ENCODE assay signal across 9 cellular contexts in genomic region chr22:18056802-18057474, GRCh38. TPM values are rescaled to one million over a fixed set of nuclear protein-coding genes. Genes with fewer than 3 reads are reported as not detected.
DNase-seq lines count a peak whose midpoint lies in the region; ATAC-seq, FAIRE-seq and TF ChIP-seq lines count a peak whose summit lies in the region.
"Had no signal": no experiment of that assay in that cellular context is flagged by ENCODE, and none has a peak within 500 bp of the region (broad histone marks: within the 10 kb centered on the region; RNA-seq: fewer than 3 reads in every experiment).

No MANE protein-coding gene starts in this region.

- intact Hi-C loops in IMR-90 (cut with micrococcal nuclease) (no loop called here), HepG2 (cut with micrococcal nuclease; ENCODE audit: unreplicated experiment) (no loop called here), lower leg skin (cut with DNase I; ENCODE audit: low total_unique reads) (no loop called here)

- H2AK5ac ChIP-seq in IMR-90 (ENCODE audit: low read depth, low read length) = peak overlapping the region; percentile 83

- peak overlapping the region; percentile 53 for H2BK120ac ChIP-seq in IMR-90 (ENCODE audit: low read depth, low read length)

- peak overlapping the region; percentile 77 for H2AK9ac ChIP-seq in IMR-90 (replicated peaks; ENCODE audit: low read depth, low read length, poor library complexity)

- H3K27me3 Mint-ChIP-seq in activated CD4-positive, alpha-beta memory T cell treated with anti-CD3 and anti-CD28 coated beads, Interleukin-2, amount 10 ng/mL, durations not matched to agents 7 days and 5 days = peaks cover 16% of the 10 kb centered on the region

- peak overlapping the region; percentile 36 for H4K91ac ChIP-seq in IMR-90 (ENCODE audit: insufficient read depth, low read depth, low read length)

- H3K4me1 ChIP-seq in A549 (peaks cover 64% of the 10 kb centered on the region), IMR-90 (ENCODE audit: control insufficient read depth, insufficient read depth, low read length) (peaks cover 20% of the 10 kb centered on the region), HepG2 (ENCODE audit: insufficient read depth, low read length) (peaks cover 78% of the 10 kb centered on the region)

- H2AFZ ChIP-seq in IMR-90 (replicated peaks; ENCODE audit: low read length, poor library complexity) = peak overlapping the region; percentile 0
- no peak overlapping the region for H2AFZ ChIP-seq in HepG2 (ENCODE audit: low read length)

- no peaks in the 10 kb centered on the region for H3K9me3 ChIP-seq in A549
- no peaks in the 10 kb centered on the region for H3K9me3 ChIP-seq in IMR-90 (ENCODE audit: control insufficient read depth, insufficient read depth, low read length)
- H3K9me3 ChIP-seq in HepG2 (ENCODE audit: low read length) = no peaks in the 10 kb centered on the region

- H3K4me2 ChIP-seq in A549 (peak overlapping the region; percentile 72), IMR-90 (ENCODE audit: low read depth, low read length) (no peak overlapping the region), HepG2 (ENCODE audit: low read depth, low read length) (peak overlapping the region; percentile 44; the same call in 1 of the 2 replicates)

- DNase-seq in A549 (ENCODE audit: low read depth in 1 of 2, low spot score in 1 of 2) = no peak
- no peak for DNase-seq in IMR-90
- DNase-seq in HepG2 (ENCODE audit: low spot score) = no peak
- DNase-seq in activated CD4-positive, alpha-beta memory T cell treated with anti-CD3 and anti-CD28 coated beads, Interleukin-2, amount 10 ng/mL, durations not matched to agents 7 days and 5 days = no peak
- DNase-seq in midbrain (lab: John Stamatoyannopoulos, UW) = no peak
- DNase-seq in iPS-NIHi11 (ENCODE audit: low spot score) = no peak
- no peak for DNase-seq in lower leg skin (ENCODE audit: low spot score in 2 of 2)
- DNase-seq: DND-41 had no signal

- peak overlapping the region; percentile 75 for H3K4ac ChIP-seq in IMR-90 (ENCODE audit: low read depth, low read length)

- 66% methylated on average over 7 of the region's 10 CpGs for WGBS in A549 (ENCODE audit: missing lambda C conversion rate)
- WGBS in IMR-90 (ENCODE audit: extremely low coverage in 2 of 2, insufficient read length in 1 of 2), 2 experiments = 40% methylated on average over 2 of the region's 10 CpGs; no CpG with 5 or more reads in 1 of the 2 experiments
- 55% methylated on average over 9 of the region's 10 CpGs for WGBS in HepG2 (ENCODE audit: low lambda C conversion rate)
- 76 to 84% methylated on average over 10 of the region's 10 CpGs for WGBS in lower leg skin, 2 donors

- H3K9me1 ChIP-seq in IMR-90 (ENCODE audit: insufficient read depth, low read length) = peaks cover 16% of the 10 kb centered on the region

- H4K5ac ChIP-seq in IMR-90 (ENCODE audit: low read depth, low read length) = peak overlapping the region; percentile 83

- H3K36me3 ChIP-seq in IMR-90 (ENCODE audit: control insufficient read depth, insufficient read depth, low read length) = no peaks in the 10 kb centered on the region
- no peaks in the 10 kb centered on the region for H3K36me3 ChIP-seq in HepG2 (replicated peaks in 1 of 2; ENCODE audit: control insufficient read depth in 1 of 2, insufficient read depth in 2 of 2, low read length in 2 of 2)

- H3K9me3 Mint-ChIP-seq in activated CD4-positive, alpha-beta memory T cell treated with anti-CD3 and anti-CD28 coated beads, Interleukin-2, amount 10 ng/mL, durations not matched to agents 7 days and 5 days = no peaks in the 10 kb centered on the region

- peak overlapping the region; percentile 18; the same call in 1 of the 3 replicates for H2BK15ac ChIP-seq in IMR-90 (ENCODE audit: low read depth, low read length)

- POLR2A ChIA-PET in A549 (lab: Yijun Ruan, JAX) (no interaction called here), IMR-90 (lab: Charles Lee; ENCODE audit: unreplicated experiment) (no interaction called here), HepG2 (lab: Yijun Ruan, JAX) (interaction anchor here (1.0 to 3.2 kb wide), 7 partner anchors 9 to 418 kb away, joined by 3 to 42 read pairs (median 7); partner anchors contain the start of gene PEX26)
- POLR2A ChIA-PET in activated CD4-positive, alpha-beta memory T cell treated with anti-CD3 and anti-CD28 coated beads, Interleukin-2, amount 10 ng/mL, durations not matched to agents 7 days and 5 days (lab: Charles Lee) = interaction anchor here (0.9 kb wide), 1 partner anchor 21 kb away, joined by 3 read pairs; the partner anchor contains the start of gene PEX26

- H3K79me1 ChIP-seq in IMR-90 (ENCODE audit: low read depth in 1 of 2, low read length in 2 of 2) = no peaks in the 10 kb centered on the region

- in situ Hi-C loops in IMR-90 (cut with MboI; ENCODE audit: low sequenced_read_pairs) (loop anchor here (25.0 kb wide), 1 partner anchor 495 kb away; the partner anchor contains the start of gene SLC25A18), HepG2 (cut with HindIII; ENCODE audit: extremely low pct_ligation_motif_present, low pct_unique_long_range_greater_than_20kb) (no loop called here)

- TF ChIP-seq EP300 in A549 (IDR thresholded peaks at IDR 0.05) (no peak), HepG2 (IDR thresholded peaks at IDR 0.05; ENCODE audit: low read depth in 2 of 2, low read length in 2 of 2) (no peak), HepG2 (CRISPR knock-in tag; IDR thresholded peaks at IDR 0.05; ENCODE audit: borderline replicate concordance) (no peak)

- TF ChIP-seq CTCF in A549 (IDR thresholded peaks at IDR 0.05) (no peak), IMR-90 (conservative IDR thresholded peaks at IDR 0.05; ENCODE audit: low read depth, low read length) (no peak), HepG2 (CRISPR knock-in tag; IDR thresholded peaks at IDR 0.05) (no peak), lower leg skin (IDR thresholded peaks at IDR 0.05) (no peak)

- H3K14ac ChIP-seq in IMR-90 (replicated peaks; ENCODE audit: low read depth, low read length) = peak overlapping the region; percentile 64; the same call in 1 of the 2 replicates

- no peak overlapping the region for H3K4me3 ChIP-seq in A549
- no peak overlapping the region for H3K4me3 ChIP-seq in IMR-90 (ENCODE audit: insufficient read depth, low read depth, low read length)
- H3K4me3 ChIP-seq in HepG2 (replicated peaks in 1 of 3; ENCODE audit: insufficient read depth in 1 of 3, low read depth in 2 of 3, low read length in 3 of 3) = 0 out of 6 replicates have a peak overlapping the region, but pooled peaks of 1 of the 3 experiments have one; percentile 5
- H3K4me3 ChIP-seq in lower leg skin (ENCODE audit: low read depth, poor library complexity, severe bottlenecking) = no peak overlapping the region

- peak overlapping the region; percentile 68 for H2BK20ac ChIP-seq in IMR-90 (ENCODE audit: low read depth, low read length)

- TF ChIP-seq RAD21 in A549 (conservative IDR thresholded peaks at IDR 0.05 in 1 of 2, IDR thresholded peaks at IDR 0.05 in 1 of 2) (no peak), IMR-90 (IDR thresholded peaks at IDR 0.05; ENCODE audit: low read length) (no peak), HepG2 (CRISPR knock-in tag; IDR thresholded peaks at IDR 0.05) (no peak)

- no peak for TF ChIP-seq POLR2A in A549 (IDR thresholded peaks at IDR 0.05; ENCODE audit: low read length)
- no peak for TF ChIP-seq POLR2A in IMR-90 (IDR thresholded peaks at IDR 0.05; ENCODE audit: low read depth, low read length)
- no peak for TF ChIP-seq POLR2A in HepG2 (IDR thresholded peaks at IDR 0.05; ENCODE audit: insufficient read depth in 1 of 2, low read depth in 2 of 2, low read length in 2 of 2)
- no peak for TF ChIP-seq POLR2A in lower leg skin (IDR thresholded peaks at IDR 0.05)

- H3K18ac ChIP-seq in IMR-90 (ENCODE audit: low read depth, low read length) = peak overlapping the region; percentile 83

- H3K27me3 ChIP-seq in IMR-90 (ENCODE audit: control insufficient read depth, insufficient read depth, low read length) (no peaks in the 10 kb centered on the region), HepG2 (ENCODE audit: control insufficient read depth in 1 of 2, insufficient read depth in 2 of 2, low read length in 2 of 2) (no peaks in the 10 kb centered on the region)

- peak overlapping the region in 1 of 2 experiments; percentile 68; a peak in 1 of 4 replicates for H4K8ac ChIP-seq in IMR-90 (ENCODE audit: low read depth in 2 of 2, low read length in 2 of 2)

- peak overlapping the region; percentile 87 to 95 for H3K27ac ChIP-seq in A549
- peak overlapping the region; percentile 67 for H3K27ac ChIP-seq in IMR-90 (ENCODE audit: insufficient read depth, low read length)
- no peak overlapping the region for H3K27ac ChIP-seq in HepG2 (ENCODE audit: extremely low read length, insufficient read depth, low read length)

- no peak overlapping the region for H3K56ac ChIP-seq in IMR-90 (ENCODE audit: extremely low read depth, insufficient read depth, low read length)

- H3K36me3 Mint-ChIP-seq in activated CD4-positive, alpha-beta memory T cell treated with anti-CD3 and anti-CD28 coated beads, Interleukin-2, amount 10 ng/mL, durations not matched to agents 7 days and 5 days (ENCODE audit: low read depth) = no peaks in the 10 kb centered on the region

- H3K9ac ChIP-seq in IMR-90 (ENCODE audit: low read depth, low read length) (no peak overlapping the region; the same call in 1 of the 2 replicates), HepG2 (ENCODE audit: insufficient read depth, low read depth, low read length) (no peak overlapping the region)

- H3K4me1 Mint-ChIP-seq in activated CD4-positive, alpha-beta memory T cell treated with anti-CD3 and anti-CD28 coated beads, Interleukin-2, amount 10 ng/mL, durations not matched to agents 7 days and 5 days = peaks cover 12% of the 10 kb centered on the region

- H3K4me3 Mint-ChIP-seq in activated CD4-positive, alpha-beta memory T cell treated with anti-CD3 and anti-CD28 coated beads, Interleukin-2, amount 10 ng/mL, durations not matched to agents 7 days and 5 days = no peak overlapping the region

- dilution Hi-C loops in IMR-90 (cut with HindIII; ENCODE audit: low sequenced_read_pairs, unreplicated experiment) = no loop called here

- peak overlapping the region; percentile 63 for H2BK5ac ChIP-seq in IMR-90 (ENCODE audit: low read depth, low read length, poor library complexity, severe bottlenecking)

- CTCF ChIA-PET in A549 (lab: Yijun Ruan, JAX) = interaction anchor here (0.7 to 6.6 kb wide), 4 partner anchors 13 to 160 kb away, joined by 4 to 37 read pairs (median 5); no protein-coding TSS in a partner anchor
- CTCF ChIA-PET in IMR-90 (lab: Yijun Ruan, JAX) = interaction anchor here (0.7 to 1.4 kb wide), 3 partner anchors 19 to 227 kb away, joined by 4 read pairs; no protein-coding TSS in a partner anchor
- CTCF ChIA-PET in HepG2 (lab: Yijun Ruan, JAX; ENCODE audit: low intra/inter-chr PET ratio, low total read pairs) = no interaction called here
- CTCF ChIA-PET in activated CD4-positive, alpha-beta memory T cell treated with anti-CD3 and anti-CD28 coated beads, Interleukin-2, amount 10 ng/mL, durations not matched to agents 7 days and 5 days (lab: Charles Lee) = interaction anchor here (0.8 to 1.3 kb wide), 3 partner anchors 20 to 22 kb away, joined by 3 to 5 read pairs (median 3); partner anchors contain the start of gene PEX26

- ATAC-seq in A549 (no peak), GM19468 (IDR thresholded peaks at IDR 0.05; ENCODE audit: extremely low read depth, unreplicated experiment) (peak; percentile 56), IMR-90 (ENCODE audit: low read depth) (no peak), HepG2 (no peak)

- BruUV-seq in IMR-90 (replicated peaks; lab: Mats Ljungman, UMichigan) (no TSS peak), HepG2 (replicated peaks; lab: Mats Ljungman, UMichigan) (no TSS peak)

- no peak overlapping the region for H3K27ac Mint-ChIP-seq in activated CD4-positive, alpha-beta memory T cell treated with anti-CD3 and anti-CD28 coated beads, Interleukin-2, amount 10 ng/mL, durations not matched to agents 7 days and 5 days

- H4K20me1 ChIP-seq in IMR-90 (ENCODE audit: insufficient read depth, low read length) = no peaks in the 10 kb centered on the region
- H4K20me1 ChIP-seq in HepG2 (ENCODE audit: insufficient read depth, low read length) = no peaks in the 10 kb centered on the region

- H3K23ac ChIP-seq in IMR-90 (ENCODE audit: low read depth, low read length) = 0 out of 2 replicates have a peak overlapping the region, but pooled peaks have one; percentile 37

- no peak for FAIRE-seq in A549 (lab: Jason Lieb, UNC)
- FAIRE-seq in HepG2 (lab: Jason Lieb, UNC) = no peak

- no peaks in the 10 kb centered on the region for H3K79me2 ChIP-seq in HepG2 (ENCODE audit: insufficient read depth, low read length)

RNA-seq across cellular contexts. Expression of gene PEX26, which starts 20.9 kb away (rescaled TPM):
- polyA plus RNA-seq in A549 (2011; rRNA removed) = 12.4 and 15.3 TPM in 2 replicates
- polyA plus RNA-seq in A549 (2012; cell fraction: cytosol; rRNA removed) = 6.8 and 11.5 TPM in 2 replicates
- polyA plus RNA-seq in A549 (2012; cell fraction: nucleus; rRNA removed) = 8.3 and 9.9 TPM in 2 replicates
- polyA plus RNA-seq in A549 (2017; fragmentation: RNase III; extraction: RNeasy Plus Mini Kit Qiagen cat#74134 plus additional on column Dnase treatment) = 10.8 to 12.7 TPM (median 11.8 TPM) in 3 replicates
- 23.8 and 24.1 TPM in 2 replicates for polyA minus RNA-seq in A549 (2011; rRNA and poly(A)+ RNA removed)
- total RNA-seq in IMR-90 (2012; rRNA removed) = 10.6 and 12.2 TPM in 2 replicates
- 17.8 and 18.5 TPM in 2 replicates for polyA plus RNA-seq in IMR-90 (2012; rRNA removed)
- 12.2 and 14.4 TPM in 2 replicates for polyA plus RNA-seq in IMR-90 (2012; cell fraction: cytosol; rRNA removed)
- polyA plus RNA-seq in IMR-90 (2012; cell fraction: nucleus; rRNA removed; ENCODE audit: low replicate concordance) = 12.7 and 13.0 TPM in 2 replicates
- total RNA-seq in HepG2 (2016; rRNA removed; fragmentation: Illumina TruSeq; extraction: Trizol) = 25.1 and 30.6 TPM in 2 replicates
- total RNA-seq in HepG2 (2016; cell fraction: cytosol; rRNA removed; fragmentation: Illumina TruSeq; extraction: Trizol; ENCODE audit: low read depth) = 3.6 and 6.1 TPM in 2 replicates
- total RNA-seq in HepG2 (2016; cell fraction: insoluble cytoplasmic fraction; rRNA removed; fragmentation: Illumina TruSeq; extraction: Trizol) = 26.6 and 27.5 TPM in 2 replicates
- 23.5 and 27.1 TPM in 2 replicates for total RNA-seq in HepG2 (2016; cell fraction: membrane; rRNA removed; fragmentation: Illumina TruSeq; extraction: Trizol)
- total RNA-seq in HepG2 (2016; cell fraction: nucleus; rRNA removed; fragmentation: Illumina TruSeq; extraction: Trizol) = 13.8 and 17.8 TPM in 2 replicates
- 10.6 and 15.4 TPM in 2 replicates for polyA plus RNA-seq in HepG2 (2011; rRNA removed)
- polyA plus RNA-seq in HepG2 (2011; cell fraction: cytosol; rRNA removed) = 12.4 and 12.5 TPM in 2 replicates
- 13.5 and 14.8 TPM in 2 replicates for polyA plus RNA-seq in HepG2 (2011; cell fraction: nucleus; rRNA removed)
- polyA plus RNA-seq in HepG2 (2012) = 13.4 and 14.4 TPM in 2 replicates
- 4.6 and 6.3 TPM in 2 replicates for polyA plus RNA-seq in HepG2 (2016; cell fraction: cytosol; fragmentation: Illumina TruSeq; extraction: Trizol; ENCODE audit: low read depth)
- 25.9 and 26.3 TPM in 2 replicates for polyA plus RNA-seq in HepG2 (2016; cell fraction: insoluble cytoplasmic fraction; fragmentation: Illumina TruSeq; extraction: Trizol; ENCODE audit: low read depth)
- polyA plus RNA-seq in HepG2 (2016; cell fraction: membrane; fragmentation: Illumina TruSeq; extraction: Trizol; ENCODE audit: low read depth) = 15.8 and 17.3 TPM in 2 replicates
- 17.9 and 18.6 TPM in 2 replicates for polyA plus RNA-seq in HepG2 (2016; cell fraction: nucleus; fragmentation: Illumina TruSeq; extraction: Trizol; ENCODE audit: insufficient read depth, low read depth)
- polyA minus RNA-seq in HepG2 (2011; rRNA and poly(A)+ RNA removed; ENCODE audit: low replicate concordance) = 35.9 and 42.8 TPM in 2 replicates
- polyA minus RNA-seq in HepG2 (2011; cell fraction: cytosol; rRNA and poly(A)+ RNA removed) = 9.6 and 11.4 TPM in 2 replicates
- 11.6 and 14.2 TPM in 2 replicates for polyA minus RNA-seq in HepG2 (2011; cell fraction: nucleus; rRNA and poly(A)+ RNA removed)
- total RNA-seq in activated CD4-positive, alpha-beta memory T cell treated with anti-CD3 and anti-CD28 coated beads, Interleukin-2, amount 10 ng/mL, durations not matched to agents 7 days and 5 days = 10 to 100 TPM; 35.5 to 35.9 TPM
- 10 to 100 TPM; 23.1 to 31.0 (median 24.8) TPM for total RNA-seq in lower leg skin

RNA-seq across cellular contexts. Expression of gene MICAL3, which starts 32.6 kb away (rescaled TPM):
- polyA plus RNA-seq in A549 (2011; rRNA removed) (18.7 and 20.5 TPM in 2 replicates), A549 (2017; fragmentation: RNase III; extraction: RNeasy Plus Mini Kit Qiagen cat#74134 plus additional on column Dnase treatment) (30.1 to 35.1 TPM (median 30.3 TPM) in 3 replicates), IMR-90 (2012; rRNA removed) (26.8 and 30.0 TPM in 2 replicates), HepG2 (2011; rRNA removed) (5.3 and 5.6 TPM in 2 replicates)
- 13.3 and 17.7 TPM in 2 replicates for polyA plus RNA-seq in A549 (2012; cell fraction: cytosol; rRNA removed)
- polyA plus RNA-seq in A549 (2012; cell fraction: nucleus; rRNA removed) = 74.0 and 74.6 TPM in 2 replicates
- polyA minus RNA-seq in A549 (2011; rRNA and poly(A)+ RNA removed) = 28.0 and 34.1 TPM in 2 replicates
- total RNA-seq in IMR-90 (2012; rRNA removed) (16.1 and 17.6 TPM in 2 replicates), HepG2 (2016; rRNA removed; fragmentation: Illumina TruSeq; extraction: Trizol) (9.5 and 12.5 TPM in 2 replicates), lower leg skin (10 to 100 TPM; 24.3 to 29.7 (median 28.2) TPM)
- polyA plus RNA-seq in IMR-90 (2012; cell fraction: cytosol; rRNA removed) = 10.9 and 13.3 TPM in 2 replicates
- 92.0 and 112 TPM in 2 replicates for polyA plus RNA-seq in IMR-90 (2012; cell fraction: nucleus; rRNA removed; ENCODE audit: low replicate concordance)
- 2.6 and 2.9 TPM in 2 replicates for total RNA-seq in HepG2 (2016; cell fraction: cytosol; rRNA removed; fragmentation: Illumina TruSeq; extraction: Trizol; ENCODE audit: low read depth)
- 8.6 and 11.9 TPM in 2 replicates for total RNA-seq in HepG2 (2016; cell fraction: insoluble cytoplasmic fraction; rRNA removed; fragmentation: Illumina TruSeq; extraction: Trizol)
- 4.2 and 6.1 TPM in 2 replicates for total RNA-seq in HepG2 (2016; cell fraction: membrane; rRNA removed; fragmentation: Illumina TruSeq; extraction: Trizol)
- total RNA-seq in HepG2 (2016; cell fraction: nucleus; rRNA removed; fragmentation: Illumina TruSeq; extraction: Trizol) = 31.3 and 35.0 TPM in 2 replicates
- polyA plus RNA-seq in HepG2 (2011; cell fraction: cytosol; rRNA removed) = 2.5 and 3.1 TPM in 2 replicates
- polyA plus RNA-seq in HepG2 (2011; cell fraction: nucleus; rRNA removed) = 32.9 and 43.0 TPM in 2 replicates
- polyA plus RNA-seq in HepG2 (2012) = 9.2 and 10.8 TPM in 2 replicates
- polyA plus RNA-seq in HepG2 (2016; cell fraction: cytosol; fragmentation: Illumina TruSeq; extraction: Trizol; ENCODE audit: low read depth) = 0.59 and 1.1 TPM in 2 replicates
- 3.5 and 3.6 TPM in 2 replicates for polyA plus RNA-seq in HepG2 (2016; cell fraction: insoluble cytoplasmic fraction; fragmentation: Illumina TruSeq; extraction: Trizol; ENCODE audit: low read depth)
- 0.53 and 1.1 TPM in 2 replicates for polyA plus RNA-seq in HepG2 (2016; cell fraction: membrane; fragmentation: Illumina TruSeq; extraction: Trizol; ENCODE audit: low read depth)
- polyA plus RNA-seq in HepG2 (2016; cell fraction: nucleus; fragmentation: Illumina TruSeq; extraction: Trizol; ENCODE audit: insufficient read depth, low read depth) = 34.4 and 36.4 TPM in 2 replicates
- 12.7 and 28.5 TPM in 2 replicates for polyA minus RNA-seq in HepG2 (2011; rRNA and poly(A)+ RNA removed; ENCODE audit: low replicate concordance)
- polyA minus RNA-seq in HepG2 (2011; cell fraction: cytosol; rRNA and poly(A)+ RNA removed) = 3.7 and 4.4 TPM in 2 replicates
- 28.5 and 33.0 TPM in 2 replicates for polyA minus RNA-seq in HepG2 (2011; cell fraction: nucleus; rRNA and poly(A)+ RNA removed)
- total RNA-seq in activated CD4-positive, alpha-beta memory T cell treated with anti-CD3 and anti-CD28 coated beads, Interleukin-2, amount 10 ng/mL, durations not matched to agents 7 days and 5 days = 10 to 100 TPM; 30.3 to 31.4 TPM

RNA-seq across cellular contexts. Expression of gene TUBA8, which starts 53.7 kb away (rescaled TPM):
- polyA plus RNA-seq in A549 (2011; rRNA removed) (0.66 and 0.90 TPM in 2 replicates), A549 (2017; fragmentation: RNase III; extraction: RNeasy Plus Mini Kit Qiagen cat#74134 plus additional on column Dnase treatment) (0.13 to 0.41 TPM in 2 of 3 replicates, not detected in the other), IMR-90 (2012; rRNA removed) (2.2 and 2.8 TPM in 2 replicates), HepG2 (2011; rRNA removed) (0.69 and 0.80 TPM in 2 replicates)
- 1.1 TPM in 2 replicates for polyA plus RNA-seq in A549 (2012; cell fraction: cytosol; rRNA removed)
- 3.5 and 3.8 TPM in 2 replicates for polyA plus RNA-seq in A549 (2012; cell fraction: nucleus; rRNA removed)
- polyA minus RNA-seq in A549 (2011; rRNA and poly(A)+ RNA removed) = 1.2 and 1.5 TPM in 2 replicates
- total RNA-seq in IMR-90 (2012; rRNA removed) (1.4 and 1.9 TPM in 2 replicates), HepG2 (2016; rRNA removed; fragmentation: Illumina TruSeq; extraction: Trizol) (0.17 and 0.35 TPM in 2 replicates), lower leg skin (1 to 10 TPM; 1.5 to 4.7 (median 2.9) TPM)
- polyA plus RNA-seq in IMR-90 (2012; cell fraction: cytosol; rRNA removed) = 1.3 and 2.5 TPM in 2 replicates
- polyA plus RNA-seq in IMR-90 (2012; cell fraction: nucleus; rRNA removed; ENCODE audit: low replicate concordance) = 4.1 and 6.9 TPM in 2 replicates
- 0.62 and 0.91 TPM in 2 replicates for total RNA-seq in HepG2 (2016; cell fraction: cytosol; rRNA removed; fragmentation: Illumina TruSeq; extraction: Trizol; ENCODE audit: low read depth)
- 0.09 and 0.39 TPM in 2 replicates for total RNA-seq in HepG2 (2016; cell fraction: insoluble cytoplasmic fraction; rRNA removed; fragmentation: Illumina TruSeq; extraction: Trizol)
- total RNA-seq in HepG2 (2016; cell fraction: membrane; rRNA removed; fragmentation: Illumina TruSeq; extraction: Trizol) = 0.62 and 0.79 TPM in 2 replicates
- total RNA-seq in HepG2 (2016; cell fraction: nucleus; rRNA removed; fragmentation: Illumina TruSeq; extraction: Trizol) = 0.34 and 0.53 TPM in 2 replicates
- 0.56 and 0.67 TPM in 2 replicates for polyA plus RNA-seq in HepG2 (2011; cell fraction: cytosol; rRNA removed)
- polyA plus RNA-seq in HepG2 (2011; cell fraction: nucleus; rRNA removed) = 1.7 and 1.8 TPM in 2 replicates
- polyA plus RNA-seq in HepG2 (2012) = 0.86 and 1.1 TPM in 2 replicates
- 0.73 and 0.76 TPM in 2 replicates for polyA plus RNA-seq in HepG2 (2016; cell fraction: cytosol; fragmentation: Illumina TruSeq; extraction: Trizol; ENCODE audit: low read depth)
- 0.26 and 0.31 TPM in 2 replicates for polyA plus RNA-seq in HepG2 (2016; cell fraction: insoluble cytoplasmic fraction; fragmentation: Illumina TruSeq; extraction: Trizol; ENCODE audit: low read depth)
- polyA plus RNA-seq in HepG2 (2016; cell fraction: membrane; fragmentation: Illumina TruSeq; extraction: Trizol; ENCODE audit: low read depth) = 0.96 and 1.0 TPM in 2 replicates
- polyA plus RNA-seq in HepG2 (2016; cell fraction: nucleus; fragmentation: Illumina TruSeq; extraction: Trizol; ENCODE audit: insufficient read depth, low read depth) = 0.85 and 1.3 TPM in 2 replicates
- polyA minus RNA-seq in HepG2 (2011; rRNA and poly(A)+ RNA removed; ENCODE audit: low replicate concordance) = 0.52 and 4.5 TPM in 2 replicates
- polyA minus RNA-seq in HepG2 (2011; cell fraction: cytosol; rRNA and poly(A)+ RNA removed) = not detected in 2 replicates
- 0.50 and 0.90 TPM in 2 replicates for polyA minus RNA-seq in HepG2 (2011; cell fraction: nucleus; rRNA and poly(A)+ RNA removed)
- total RNA-seq in activated CD4-positive, alpha-beta memory T cell treated with anti-CD3 and anti-CD28 coated beads, Interleukin-2, amount 10 ng/mL, durations not matched to agents 7 days and 5 days = 1 to 10 TPM in 1 of 2 experiments, under 1 TPM in 1; 0.88 to 1.4 TPM

Comparison
In these comparisons a context has a peak if more than half of its experiments do, and no peak if none do; other contexts are left out.
1. POLR2A ChIA-PET loops: an anchor here in HepG2 (1.0 to 3.2 kb wide) and activated CD4-positive, alpha-beta memory T cell treated with anti-CD3 and anti-CD28 coated beads, Interleukin-2, amount 10 ng/mL, durations not matched to agents 7 days and 5 days (0.9 kb wide); none called in A549 and IMR-90.
2. Of the 38 proteins assayed by ChIP-seq in both HepG2 and A549: peak only in HepG2: FOSL2; only in A549: none; in both: none; in neither: 37.